Comparison of ENCODE assay signal across 33 cellular contexts in the genomic region with DNA sequence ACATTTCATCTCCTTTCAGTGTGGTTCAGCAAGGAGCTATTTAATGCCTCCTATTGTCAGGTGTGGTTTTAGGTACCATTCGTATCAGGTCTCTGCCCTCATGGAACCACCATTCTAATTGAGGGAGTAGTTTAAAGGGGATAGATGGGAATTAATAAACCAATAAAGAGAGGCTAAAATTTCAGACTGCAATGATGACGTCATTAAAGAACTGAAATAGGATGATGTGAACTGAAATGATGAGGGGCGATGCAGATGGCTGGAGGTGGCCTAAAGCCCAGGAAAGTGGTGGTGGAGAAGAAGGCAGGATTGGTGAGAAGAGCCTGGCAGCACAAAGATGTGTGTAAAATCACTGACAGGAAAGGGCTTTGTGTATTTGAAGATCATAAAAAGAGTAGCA.
"Had no signal": no experiment of that assay in that cellular context is flagged by ENCODE, and none has a peak within 500 bp of the region (broad histone marks: within the 10 kb centered on the region; RNA-seq: fewer than 3 reads in every experiment).

No MANE protein-coding gene starts in this region.

- H3K27ac ChIP-seq: adrenal gland, ascending aorta, body of pancreas, brain microvascular endothelial cell, breast epithelium, cardiac muscle cell had no signal

- H3K36me3 ChIP-seq: adrenal gland, ascending aorta, brain microvascular endothelial cell, breast epithelium, cardiac muscle cell had no signal

- ATAC-seq: activated naive CD4-positive, alpha-beta T cell treated with anti-CD3 and anti-CD28 coated beads, Interleukin-2, amount 50 U/mL, for 72 hours; activated naive CD8-positive, alpha-beta T cell treated with anti-CD3 and anti-CD28 coated beads, Interleukin-2, amount 50 U/mL, for 24 hours; activated T-cell treated with anti-CD3 and anti-CD28 coated beads, Interleukin-2, amount 50 U/mL, for 4 hours; activated T-cell treated with anti-CD3 and anti-CD28 coated beads, Interleukin-2, amount 50 U/mL, for 72 hours; activated T-helper 17 cell treated with anti-CD3 and anti-CD28 coated beads, Interleukin-2, amount 50 U/mL, for 72 hours; body of pancreas had no signal

- FAIRE-seq: astrocyte, bronchial epithelial cell had no signal

- H3K9me3 ChIP-seq: adrenal gland, ascending aorta, body of pancreas had no signal

- DNase-seq: activated effector memory CD4-positive, alpha-beta T cell treated with anti-CD3 and anti-CD28 coated beads, Interleukin-2, amount 50 U/mL, for 16 hours; activated effector memory CD4-positive, alpha-beta T cell treated with Interleukin-2 at 50 U/mL for 16 hours; activated gamma-delta T cell; activated gamma-delta T cell treated with Interleukin-2 at 50 U/mL for 16 hours; activated naive CD4-positive, alpha-beta T cell; activated naive CD4-positive, alpha-beta T cell treated with anti-CD3 and anti-CD28 coated beads for 36 hours; activated naive CD4-positive, alpha-beta T cell treated with anti-CD3 and anti-CD28 coated beads, Interleukin-2, amount 10 ng/mL, durations not matched to agents 7 days and 5 days; activated naive CD4-positive, alpha-beta T cell treated with anti-CD3 and anti-CD28 coated beads, Interleukin-2, amount 50 U/mL, for 16 hours; activated naive CD4-positive, alpha-beta T cell treated with Interleukin-2 at 50 U/mL for 16 hours; activated naive CD8-positive, alpha-beta T cell treated with anti-CD3 and anti-CD28 coated beads for 36 hours; activated naive CD8-positive, alpha-beta T cell treated with anti-CD3 and anti-CD28 coated beads, Interleukin-2, amount 10 ng/mL, durations not matched to agents 7 days and 5 days; activated naive CD8-positive, alpha-beta T cell treated with anti-CD3 and anti-CD28 coated beads, Interleukin-2, amount 50 U/mL, for 24 hours; activated T-cell treated with anti-CD3 and anti-CD28 coated beads, Interleukin-2, amount 50 U/mL, for 24 hours; activated T-cell treated with anti-CD3 and anti-CD28 coated beads, Interleukin-2, amount 50 U/mL, for 4 hours; activated T-cell treated with anti-CD3 and anti-CD28 coated beads, Interleukin-2, amount 50 U/mL, for 48 hours; activated T-cell treated with anti-CD3 and anti-CD28 coated beads, Interleukin-2, amount 50 U/mL, for 72 hours; adrenal gland; amniotic stem cell; amygdala; anterior cingulate cortex; aorta; body of pancreas; brain microvascular endothelial cell; caudate nucleus; central memory CD4-positive, alpha-beta T cell; cerebellar nuclear complex had no signal

- H3K4me1 ChIP-seq: adrenal gland, ascending aorta, body of pancreas, breast epithelium had no signal

- H3K27me3 ChIP-seq: adrenal gland, ascending aorta, body of pancreas, brain microvascular endothelial cell, breast epithelium, cardiac muscle cell had no signal

- H3K4me3 ChIP-seq: adrenal gland, ascending aorta, body of pancreas, breast epithelium, cardiac muscle cell had no signal
